In genomic region chr6:133991096-133991593, GRCh38 we compare ENCODE assay signal across 10 cellular contexts.
A peak's percentile ranks its signal among the peaks of the same experiment; 100 is the strongest.
DNase-seq lines count a peak whose midpoint lies in the region; ATAC-seq and TF ChIP-seq lines count a peak whose summit lies in the region.
"Had no signal": no experiment of that assay in that cellular context is flagged by ENCODE, and none has a peak within 500 bp of the region (broad histone marks: within the 10 kb centered on the region; RNA-seq: fewer than 3 reads in every experiment).

No MANE protein-coding gene starts in this region.

- POLR2A ChIA-PET in HEK293T (lab: Yijun Ruan, JAX) = interaction anchor here (0.6 kb wide), 1 partner anchor 71 kb away, joined by 3 read pairs; no protein-coding TSS in a partner anchor

- TF ChIP-seq CTCF in astrocyte of the cerebellum (IDR thresholded peaks at IDR 0.05; ENCODE audit: low read depth, low read length, missing control alignments) = no peak

- DNase-seq in AG08396 (ENCODE audit: low spot score) = peak; percentile 43
- DNase-seq in HEK293T (ENCODE audit: extremely low spot score) = no peak
- peak; percentile 90 for DNase-seq in astrocyte of the cerebellum (ENCODE audit: low read depth)
- DNase-seq in left kidney (ENCODE audit: low read depth, low spot score) = peak; percentile 21
- DNase-seq in stimulated activated CD4-positive, alpha-beta T cell treated with anti-CD3 and anti-CD28 coated beads, Interleukin-15, amount 100 ng/mL, for 24 hours = no peak
- no peak for DNase-seq in AML-193 (lab: John Stamatoyannopoulos, UW)
- no peak for DNase-seq in SW480 (ENCODE audit: low spot score)
- DNase-seq: NCI-H146, SIG-M5 had no signal

- no peak overlapping the region for H3K4me3 ChIP-seq in astrocyte of the cerebellum (ENCODE audit: low read depth, low read length)

- no peak for ATAC-seq in GM18502 (IDR thresholded peaks at IDR 0.05; ENCODE audit: poor library complexity, unreplicated experiment)

- CTCF ChIA-PET in HEK293T (lab: Yijun Ruan, JAX) = interaction anchor here (0.6 to 1.6 kb wide), 5 partner anchors 10 to 105 kb away, joined by 3 to 10 read pairs (median 3); no protein-coding TSS in a partner anchor

- in situ Hi-C loops in astrocyte of the cerebellum (cut with HindIII; ENCODE audit: low sequenced_read_pairs) = no loop called here

TF ChIP-seq in HEK293T, 16 proteins besides CTCF, POLR2A, EP300 and RAD21:
- TF ChIP-seq SP1 (IDR thresholded peaks at IDR 0.05) = no peak
- no peak for TF ChIP-seq ARNT (IDR thresholded peaks at IDR 0.05)
- TF ChIP-seq CTBP1 (IDR thresholded peaks at IDR 0.05; ENCODE audit: borderline replicate concordance) = no peak
- 0 out of 2 replicates have a peak, but pooled peaks have one; percentile 33 for TF ChIP-seq ZNF384 (IDR thresholded peaks at IDR 0.05)
- peak; percentile 69 for TF ChIP-seq PKNOX1 (IDR thresholded peaks at IDR 0.05)
TF ChIP-seq in HEK293T: peak in this region for 2.

Comparison
In these comparisons a context has a peak if more than half of its experiments do, and no peak if none do; other contexts are left out.
1. DNase-seq: peak in AG08396 (single experiment), astrocyte of the cerebellum (single experiment) and left kidney (single experiment); none in HEK293T (single experiment), stimulated activated CD4-positive, alpha-beta T cell treated with anti-CD3 and anti-CD28 coated beads, Interleukin-15, amount 100 ng/mL, for 24 hours (single experiment), AML-193 (0 of 2) and SW480 (single experiment).